Comparison of ENCODE assay signal across 8 cellular contexts in genomic region chr2:160324161-160324768, GRCh38.
DNase-seq lines count a peak whose midpoint lies in the region; ATAC-seq and TF ChIP-seq lines count a peak whose summit lies in the region.

No MANE protein-coding gene starts in this region.

- H3K27me3 Mint-ChIP-seq in activated T-cell treated with anti-CD3 and anti-CD28 coated beads, Interleukin-2, amount 50 U/mL, for 24 hours: no peaks in the 10 kb centered on the region
- H3K27me3 Mint-ChIP-seq in progenitor cell of endocrine pancreas: no peaks in the 10 kb centered on the region

- DNase-seq in COLO668 (lab: John Stamatoyannopoulos, UW; ENCODE audit: unreplicated experiment) (peak; percentile 41), NCI-H748 (lab: John Stamatoyannopoulos, UW; ENCODE audit: unreplicated experiment) (peak; percentile 55), fibroblast of the conjunctiva (ENCODE audit: low read depth) (peak; percentile 48), progenitor cell of endocrine pancreas (ENCODE audit: low spot score, unreplicated experiment) (no peak)
- DNase-seq in activated T-cell treated with anti-CD3 and anti-CD28 coated beads, Interleukin-2, amount 50 U/mL, for 24 hours: peak; percentile 59

- H3K4me1 Mint-ChIP-seq in activated T-cell treated with anti-CD3 and anti-CD28 coated beads, Interleukin-2, amount 50 U/mL, for 24 hours (ENCODE audit: low read depth): peaks cover 90% of the 10 kb centered on the region
- peaks cover 17% of the 10 kb centered on the region for H3K4me1 Mint-ChIP-seq in progenitor cell of endocrine pancreas (ENCODE audit: low read depth)

- no peaks in the 10 kb centered on the region for H3K9me3 Mint-ChIP-seq in activated T-cell treated with anti-CD3 and anti-CD28 coated beads, Interleukin-2, amount 50 U/mL, for 24 hours
- H3K9me3 Mint-ChIP-seq in progenitor cell of endocrine pancreas (ENCODE audit: low read depth): no peaks in the 10 kb centered on the region

- no peak overlapping the region for H3K4me3 Mint-ChIP-seq in activated T-cell treated with anti-CD3 and anti-CD28 coated beads, Interleukin-2, amount 50 U/mL, for 24 hours
- no peak overlapping the region for H3K4me3 Mint-ChIP-seq in progenitor cell of endocrine pancreas (ENCODE audit: low read depth)

- peak; percentile 55 for ATAC-seq in GM21723 (IDR thresholded peaks at IDR 0.05; ENCODE audit: unreplicated experiment)
- ATAC-seq in GM21619 (IDR thresholded peaks at IDR 0.05; ENCODE audit: unreplicated experiment): no peak
- no peak for ATAC-seq in GM19452 (IDR thresholded peaks at IDR 0.05; ENCODE audit: unreplicated experiment)

- no peak overlapping the region for H3K27ac Mint-ChIP-seq in activated T-cell treated with anti-CD3 and anti-CD28 coated beads, Interleukin-2, amount 50 U/mL, for 24 hours
- no peak overlapping the region for H3K27ac Mint-ChIP-seq in progenitor cell of endocrine pancreas

- H3K36me3 Mint-ChIP-seq in activated T-cell treated with anti-CD3 and anti-CD28 coated beads, Interleukin-2, amount 50 U/mL, for 24 hours (ENCODE audit: low read depth): peaks cover 3% of the 10 kb centered on the region
- H3K36me3 Mint-ChIP-seq in progenitor cell of endocrine pancreas (ENCODE audit: insufficient read depth): no peaks in the 10 kb centered on the region

- TF ChIP-seq CTCF in progenitor cell of endocrine pancreas (IDR thresholded peaks at IDR 0.05; ENCODE audit: unreplicated experiment): peak; percentile 74
